In the genomic region with DNA sequence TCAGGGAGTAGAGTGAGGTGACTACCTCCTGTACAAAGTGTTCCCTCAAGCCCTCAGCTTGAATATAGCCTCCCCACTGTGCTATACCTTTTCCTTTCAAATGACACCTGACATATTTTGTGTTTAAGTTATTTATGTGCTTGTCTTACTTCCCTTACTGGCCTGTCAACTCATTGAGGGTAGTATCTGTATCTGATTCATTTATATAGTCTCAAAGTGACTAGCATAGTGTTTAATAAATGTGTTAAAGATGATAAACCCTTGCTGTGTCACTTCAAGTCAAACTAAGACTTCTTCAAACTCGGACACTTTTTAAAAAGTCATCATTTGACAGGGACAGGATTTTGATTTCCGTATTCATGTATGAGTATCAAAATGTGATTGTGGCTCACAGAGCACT, we compare ENCODE assay signal across 18 cellular contexts.
"Had no signal": no experiment of that assay in that cellular context is flagged by ENCODE, and none has a peak within 500 bp of the region (broad histone marks: within the 10 kb centered on the region; RNA-seq: fewer than 3 reads in every experiment).

No MANE protein-coding gene starts in this region.

- H3K9me3 Mint-ChIP-seq: endodermal cell, T-cell had no signal

- DNase-seq: activated CD4-positive, alpha-beta T cell treated with anti-CD3 and anti-CD28 coated beads for 1 hour; activated CD4-positive, alpha-beta T cell treated with anti-CD3 and anti-CD28 coated beads, Interleukin-2, amount 50 U/mL, for 48 hours; activated gamma-delta T cell treated with Interleukin-2 at 50 U/mL for 16 hours; anterior cingulate cortex; caudate nucleus; dorsolateral prefrontal cortex; endodermal cell; foreskin melanocyte; left lung; midbrain; stimulated activated CD4-positive, alpha-beta T cell treated with anti-CD3 and anti-CD28 coated beads, Interleukin-12 subunit alpha, Interleukin-12 subunit beta, amount 100 ng/mL, for 4 hours; stimulated activated CD4-positive, alpha-beta T cell treated with anti-CD3 and anti-CD28 coated beads, Interleukin-1b, Interleukin-23, amount 100 ng/mL, for 48 hours; stomach; T-cell; trophoblast cell had no signal

- H3K27ac Mint-ChIP-seq: brain, progenitor cell of endocrine pancreas, T-cell had no signal

- H3K27me3 Mint-ChIP-seq: progenitor cell of endocrine pancreas, T-cell had no signal

- ATAC-seq: left lung, SK-N-SH treated with all-trans-retinoic acid at 6 μM for 48 hours, T-cell had no signal

- H3K4me3 Mint-ChIP-seq: brain, endodermal cell, T-cell had no signal
